In the genomic region with DNA sequence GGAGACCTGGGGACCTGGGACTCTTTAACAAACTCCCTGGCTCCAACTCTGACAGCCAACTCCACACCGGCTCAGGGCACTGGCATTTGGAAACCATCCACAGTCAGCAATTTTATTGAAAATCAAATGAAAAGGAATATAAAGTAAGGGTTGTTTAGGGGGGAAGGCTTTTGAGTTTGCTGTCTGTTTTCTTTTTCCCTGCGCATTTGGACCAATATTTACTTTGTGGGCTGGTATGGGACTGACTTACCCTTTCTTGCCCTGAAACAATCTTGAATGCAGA, we compare ENCODE assay signal across 2 cellular contexts.
TF ChIP-seq lines count a peak whose summit lies in the region.

No MANE protein-coding gene starts in this region.

TF ChIP-seq in HepG2, 621 proteins besides CTCF, POLR2A, EP300 and RAD21:
- TF ChIP-seq MAFF (IDR thresholded peaks at IDR 0.05; ENCODE audit: low read depth, low read length) (peak; percentile 66), MAFK (conservative IDR thresholded peaks at IDR 0.05 in 1 of 2, IDR thresholded peaks at IDR 0.05 in 1 of 2; ENCODE audit: low read length in 2 of 2) (peak; percentile 82 to 83), SKIL (CRISPR knock-in tag; IDR thresholded peaks at IDR 0.05; ENCODE audit: borderline replicate concordance) (no peak), STAG1 (CRISPR knock-in tag; IDR thresholded peaks at IDR 0.05) (no peak)
TF ChIP-seq in HepG2: peak in this region for 2.

TF ChIP-seq in K562, 482 proteins besides CTCF, POLR2A, EP300 and RAD21:
- TF ChIP-seq, protein P1, sequence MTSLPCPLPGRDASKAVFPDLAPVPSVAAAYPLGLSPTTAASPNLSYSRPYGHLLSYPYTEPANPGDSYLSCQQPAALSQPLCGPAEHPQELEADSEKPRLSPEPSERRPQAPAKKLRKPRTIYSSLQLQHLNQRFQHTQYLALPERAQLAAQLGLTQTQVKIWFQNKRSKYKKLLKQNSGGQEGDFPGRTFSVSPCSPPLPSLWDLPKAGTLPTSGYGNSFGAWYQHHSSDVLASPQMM (CRISPR knock-in tag; IDR thresholded peaks at IDR 0.05), result no peak
- TF ChIP-seq TAF1 (IDR thresholded peaks at IDR 0.05; ENCODE audit: control insufficient read depth, extremely low read depth, insufficient read depth, low read length, severe bottlenecking), result no peak
- TF ChIP-seq POLR2H (tag; IDR thresholded peaks at IDR 0.05; ENCODE audit: low read depth), result no peak
- TF ChIP-seq RERE (CRISPR knock-in tag; IDR thresholded peaks at IDR 0.05; ENCODE audit: borderline replicate concordance), result no peak
- no peak for TF ChIP-seq RBM25 (IDR thresholded peaks at IDR 0.05; ENCODE audit: low read depth, low read length, severe bottlenecking)
- TF ChIP-seq ASH1L (IDR thresholded peaks at IDR 0.05; ENCODE audit: borderline replicate concordance, low read depth, partially characterized antibody), result no peak
- TF ChIP-seq MAFK (IDR thresholded peaks at IDR 0.05; ENCODE audit: low read length), result peak; percentile 23; the same call in 1 of the 2 replicates
- no peak for TF ChIP-seq ZNF140 (CRISPR knock-in tag; IDR thresholded peaks at IDR 0.05)
- no peak for TF ChIP-seq HMGXB4 (CRISPR knock-in tag; IDR thresholded peaks at IDR 0.05)
- peak; percentile 22; the same call in 1 of the 2 replicates for TF ChIP-seq C11orf30 (IDR thresholded peaks at IDR 0.05; ENCODE audit: low read depth)
- no peak for TF ChIP-seq ZNF584 (CRISPR knock-in tag; IDR thresholded peaks at IDR 0.05; ENCODE audit: low read depth)
- TF ChIP-seq ZNF316 (IDR thresholded peaks at IDR 0.05), result peak; percentile 62
- TF ChIP-seq PRMT5 (CRISPR knock-in tag; IDR thresholded peaks at IDR 0.05), result no peak
- no peak for TF ChIP-seq XRCC5 (IDR thresholded peaks at IDR 0.05; ENCODE audit: low read depth, low read length)
